17 cellular contexts compared by ENCODE assay signal in the genomic region with DNA sequence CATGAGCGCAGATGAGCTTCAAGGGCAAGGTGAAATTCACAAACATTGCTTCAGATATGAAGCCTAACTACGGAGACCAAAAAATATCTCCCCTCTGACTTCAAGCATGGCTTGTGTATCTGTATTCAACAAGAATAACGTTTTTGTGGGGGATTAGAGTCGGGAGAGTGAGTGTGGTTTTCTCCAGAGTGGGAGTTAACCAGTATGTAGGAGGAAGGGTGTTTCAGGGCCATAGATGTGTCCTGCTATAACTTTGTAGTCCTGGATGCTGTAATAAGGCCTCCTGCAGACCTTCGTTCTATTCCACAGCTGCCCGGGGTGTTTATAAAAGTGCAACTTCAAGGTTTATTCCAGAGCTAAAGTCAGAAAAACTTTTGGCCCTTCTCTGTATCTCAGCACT. TPM values are rescaled to one million over a fixed set of nuclear protein-coding genes. Genes with fewer than 3 reads are reported as not detected.
DNase-seq lines count a peak whose midpoint lies in the region; FAIRE-seq and TF ChIP-seq lines count a peak whose summit lies in the region.
"Had no signal": no experiment of that assay in that cellular context is flagged by ENCODE, and none has a peak within 500 bp of the region (broad histone marks: within the 10 kb centered on the region; RNA-seq: fewer than 3 reads in every experiment).

No MANE protein-coding gene starts in this region.

- no peak overlapping the region for H3K4me3 Mint-ChIP-seq in Calu3 (ENCODE audit: low read depth, unreplicated experiment)
- H3K4me3 Mint-ChIP-seq: CD8-positive, alpha-beta T cell; GM23338; H9 had no signal

- intact Hi-C loops in kidney (cut with DNase I) (no loop called here), Calu3 (cut with micrococcal nuclease; ENCODE audit: unreplicated experiment) (no loop called here)

- BruUV-seq in Calu3 (replicated peaks; lab: Mats Ljungman, UMichigan): no TSS peak

- TF ChIP-seq CTCF in NB4 (IDR thresholded peaks at IDR 0.05; ENCODE audit: low read depth, low read length) (no peak), kidney (IDR thresholded peaks at IDR 0.05; ENCODE audit: borderline replicate concordance, extremely low read depth, insufficient read depth) (no peak), Calu3 (IDR thresholded peaks at IDR 0.05; ENCODE audit: unreplicated experiment) (no peak)

- H3K9me3 ChIP-seq in kidney (ENCODE audit: control insufficient read depth in 1 of 2, low read length in 2 of 2): no peaks in the 10 kb centered on the region
- H3K9me3 ChIP-seq: Caco-2 had no signal

- peak; percentile 18 for DNase-seq in NB4 (ENCODE audit: low read depth)
- DNase-seq in amniotic epithelial cell (ENCODE audit: low read depth): peak; percentile 71
- DNase-seq in kidney: no peak
- DNase-seq in Calu3: no peak
- no peak for DNase-seq in T1000 (lab: John Stamatoyannopoulos, UW)
- DNase-seq in HK-2 (ENCODE audit: unreplicated experiment): no peak
- DNase-seq: C1 segment of cervical spinal cord; Caco-2; CD8-positive, alpha-beta T cell; DMS 273 treated with DMSO at 0.1 percent for 48 hours; DMS79; GF-D8; H9 had no signal

- H3K4me3 ChIP-seq in NB4 (ENCODE audit: low read depth, low read length) (no peak overlapping the region), kidney (ENCODE audit: low read length in 2 of 2) (no peak overlapping the region)
- H3K4me3 ChIP-seq: GM23338 had no signal

- peak overlapping the region; percentile 28 to 53 for H3K27ac ChIP-seq in kidney (ENCODE audit: low read depth in 2 of 2, low read length in 2 of 2)

- FAIRE-seq in kidney (lab: Jason Lieb, UNC): no peak
- FAIRE-seq: D721Med, GM12891, GM18507 had no signal

- no peak overlapping the region for H3K27ac Mint-ChIP-seq in Calu3 (ENCODE audit: unreplicated experiment)
- H3K27ac Mint-ChIP-seq: CD8-positive, alpha-beta T cell; GM23338; H9 had no signal

- H3K9ac ChIP-seq in kidney (ENCODE audit: low read length in 2 of 2): no peak overlapping the region

- H3K4me1 ChIP-seq in kidney (ENCODE audit: control insufficient read depth in 1 of 2, insufficient read depth in 1 of 2, low read depth in 1 of 2, low read length in 2 of 2): peaks cover 3 to 8% of the 10 kb centered on the region in 2 donors
- H3K4me1 ChIP-seq: Caco-2 had no signal

- peaks cover 33% of the 10 kb centered on the region for H3K36me3 Mint-ChIP-seq in Calu3 (ENCODE audit: insufficient read depth, unreplicated experiment)

- TF ChIP-seq POLR2A in NB4 (IDR thresholded peaks at IDR 0.05; ENCODE audit: extremely low read depth, insufficient read length): no peak

- no peaks in the 10 kb centered on the region for H3K4me1 Mint-ChIP-seq in Calu3 (ENCODE audit: low read depth, unreplicated experiment)

- no peaks in the 10 kb centered on the region for H3K9me3 Mint-ChIP-seq in Calu3 (ENCODE audit: low read depth, unreplicated experiment)
- H3K9me3 Mint-ChIP-seq: CD8-positive, alpha-beta T cell had no signal

- H3K36me3 ChIP-seq in kidney (ENCODE audit: control insufficient read depth in 1 of 2, insufficient read depth in 2 of 2, low read length in 2 of 2): peaks cover 3 to 5% of the 10 kb centered on the region in 2 donors

- H3K27me3 Mint-ChIP-seq in Calu3 (ENCODE audit: unreplicated experiment): no peaks in the 10 kb centered on the region

- CTCF ChIA-PET in Calu3 (lab: Charles Lee): no interaction called here

RNA-seq across cellular contexts. Expression of a gene that starts 12.9 kb away (rescaled TPM):
- total RNA-seq in kidney (23.6 TPM), Calu3 (2022) (17.1 and 17.4 TPM in 2 replicates)
- polyA plus RNA-seq in kidney (ENCODE audit: insufficient read depth, low read depth, low replicate concordance): 47.6 TPM
- total RNA-seq: Caco-2 had no signal

Comparison
In these comparisons a context has a peak if more than half of its experiments do, and no peak if none do; other contexts are left out.
1. DNase-seq: peak in NB4 (single experiment) and amniotic epithelial cell (single experiment); none in kidney (single experiment), Calu3 (single experiment), T1000 (single experiment) and HK-2 (single experiment).